11 cellular contexts compared by ENCODE assay signal in genomic region chr18:24734058-24734457, GRCh38.
DNase-seq lines count a peak whose midpoint lies in the region; ATAC-seq and TF ChIP-seq lines count a peak whose summit lies in the region.
"Had no signal": no experiment of that assay in that cellular context is flagged by ENCODE, and none has a peak within 500 bp of the region (broad histone marks: within the 10 kb centered on the region; RNA-seq: fewer than 3 reads in every experiment).

No MANE protein-coding gene starts in this region.

- no TSS peak for BruUV-seq in Calu3 (replicated peaks; lab: Mats Ljungman, UMichigan)

- H3K4me3 Mint-ChIP-seq in Calu3 (ENCODE audit: low read depth, unreplicated experiment): no peak overlapping the region
- no peak overlapping the region for H3K4me3 Mint-ChIP-seq in activated T-cell treated with anti-CD3 and anti-CD28 coated beads, Interleukin-2, amount 50 U/mL, for 24 hours
- H3K4me3 Mint-ChIP-seq: activated CD4-positive, alpha-beta memory T cell treated with anti-CD3 and anti-CD28 coated beads for 36 hours; effector memory CD8-positive, alpha-beta T cell; stimulated activated naive CD8-positive, alpha-beta T cell treated with anti-CD3 and anti-CD28 coated beads, Interleukin-15, Interleukin-2, amounts not matched to agents 100 ng/mL and 50 ng/mL, for 24 hours had no signal

- no peak overlapping the region for H3K27ac Mint-ChIP-seq in Calu3 (ENCODE audit: unreplicated experiment)
- H3K27ac Mint-ChIP-seq in activated T-cell treated with anti-CD3 and anti-CD28 coated beads, Interleukin-2, amount 50 U/mL, for 24 hours: no peak overlapping the region
- H3K27ac Mint-ChIP-seq: activated CD4-positive, alpha-beta memory T cell treated with anti-CD3 and anti-CD28 coated beads for 36 hours; effector memory CD8-positive, alpha-beta T cell; stimulated activated naive CD8-positive, alpha-beta T cell treated with anti-CD3 and anti-CD28 coated beads, Interleukin-15, Interleukin-2, amounts not matched to agents 100 ng/mL and 50 ng/mL, for 24 hours had no signal

- CTCF ChIA-PET in Calu3 (lab: Charles Lee): no interaction called here

- no peak for TF ChIP-seq CTCF in Calu3 (IDR thresholded peaks at IDR 0.05; ENCODE audit: unreplicated experiment)

- H3K9me3 Mint-ChIP-seq in Calu3 (ENCODE audit: low read depth, unreplicated experiment): no peaks in the 10 kb centered on the region
- H3K9me3 Mint-ChIP-seq in activated T-cell treated with anti-CD3 and anti-CD28 coated beads, Interleukin-2, amount 50 U/mL, for 24 hours: no peaks in the 10 kb centered on the region
- H3K9me3 Mint-ChIP-seq: activated CD4-positive, alpha-beta memory T cell treated with anti-CD3 and anti-CD28 coated beads for 36 hours; effector memory CD8-positive, alpha-beta T cell; stimulated activated naive CD8-positive, alpha-beta T cell treated with anti-CD3 and anti-CD28 coated beads, Interleukin-15, Interleukin-2, amounts not matched to agents 100 ng/mL and 50 ng/mL, for 24 hours had no signal

- no peaks in the 10 kb centered on the region for H3K4me1 Mint-ChIP-seq in Calu3 (ENCODE audit: low read depth, unreplicated experiment)
- no peaks in the 10 kb centered on the region for H3K4me1 Mint-ChIP-seq in activated T-cell treated with anti-CD3 and anti-CD28 coated beads, Interleukin-2, amount 50 U/mL, for 24 hours (ENCODE audit: low read depth)

- peak; percentile 19 for DNase-seq in Calu3
- peak; percentile 12 for DNase-seq in HT-29 (ENCODE audit: low spot score)
- peak; percentile 73 for DNase-seq in SW480 (ENCODE audit: low spot score)
- no peak for DNase-seq in left colon
- DNase-seq in activated T-cell treated with anti-CD3 and anti-CD28 coated beads, Interleukin-2, amount 50 U/mL, for 24 hours: no peak
- no peak for DNase-seq in NCI-H1048 (lab: John Stamatoyannopoulos, UW)
- DNase-seq: activated CD4-positive, alpha-beta memory T cell treated with anti-CD3 and anti-CD28 coated beads for 36 hours; effector memory CD8-positive, alpha-beta T cell had no signal

- H3K36me3 Mint-ChIP-seq in Calu3 (ENCODE audit: insufficient read depth, unreplicated experiment): no peaks in the 10 kb centered on the region
- H3K36me3 Mint-ChIP-seq in activated T-cell treated with anti-CD3 and anti-CD28 coated beads, Interleukin-2, amount 50 U/mL, for 24 hours (ENCODE audit: low read depth): no peaks in the 10 kb centered on the region
- H3K36me3 Mint-ChIP-seq: activated CD4-positive, alpha-beta memory T cell treated with anti-CD3 and anti-CD28 coated beads for 36 hours had no signal

- H3K27me3 Mint-ChIP-seq in Calu3 (ENCODE audit: unreplicated experiment): peaks cover 19% of the 10 kb centered on the region
- H3K27me3 Mint-ChIP-seq in activated T-cell treated with anti-CD3 and anti-CD28 coated beads, Interleukin-2, amount 50 U/mL, for 24 hours: peaks cover 2% of the 10 kb centered on the region
- H3K27me3 Mint-ChIP-seq: activated CD4-positive, alpha-beta memory T cell treated with anti-CD3 and anti-CD28 coated beads for 36 hours had no signal

- peak; percentile 40 for ATAC-seq in left colon
- ATAC-seq in HG02840 (IDR thresholded peaks at IDR 0.05; ENCODE audit: low FRiP score, unreplicated experiment): no peak
- ATAC-seq in GM21447 (IDR thresholded peaks at IDR 0.05; ENCODE audit: unreplicated experiment): no peak
- ATAC-seq: effector memory CD8-positive, alpha-beta T cell had no signal

- intact Hi-C loops in Calu3 (cut with micrococcal nuclease; ENCODE audit: unreplicated experiment) (no loop called here), left colon (cut with DNase I, micrococcal nuclease) (no loop called here)

Comparison
In these comparisons a context has a peak if more than half of its experiments do, and no peak if none do; other contexts are left out.
1. DNase-seq: peak in Calu3 (single experiment), HT-29 (single experiment) and SW480 (single experiment); none in left colon (0 of 2), activated T-cell treated with anti-CD3 and anti-CD28 coated beads, Interleukin-2, amount 50 U/mL, for 24 hours (single experiment) and NCI-H1048 (single experiment).